ENCODE assay signal across 8 cellular contexts in genomic region chr15:47961401-47962090, GRCh38.
DNase-seq lines count a peak whose midpoint lies in the region; ATAC-seq and TF ChIP-seq lines count a peak whose summit lies in the region.
"Had no signal": no experiment of that assay in that cellular context is flagged by ENCODE, and none has a peak within 500 bp of the region (broad histone marks: within the 10 kb centered on the region; RNA-seq: fewer than 3 reads in every experiment).

No MANE protein-coding gene starts in this region.

- intact Hi-C loops in Caco-2 (cut with micrococcal nuclease; ENCODE audit: unreplicated experiment), result no loop called here

- H3K27ac Mint-ChIP-seq in immature natural killer cell (peak overlapping the region in 1 of 6 donors; percentile 46), Caco-2 (ENCODE audit: unreplicated experiment) (no peak overlapping the region)

- H3K4me3 ChIP-seq in Caco-2 (ENCODE audit: low read depth, low read length), result no peak overlapping the region

- H3K27me3 Mint-ChIP-seq in immature natural killer cell (ENCODE audit: low read depth in 3 of 3), result peaks cover 0 to 6% (median 5%) of the 10 kb centered on the region in 3 donors
- peaks cover 14% of the 10 kb centered on the region for H3K27me3 Mint-ChIP-seq in Caco-2 (ENCODE audit: insufficient read depth, unreplicated experiment)

- peak; percentile 1 for DNase-seq in KBM-7
- DNase-seq in immature natural killer cell, result peak in 1 of 3 donors; percentile 2
- DNase-seq in Caco-2, result no peak
- no peak for DNase-seq in NCI-H2029 (lab: John Stamatoyannopoulos, UW)
- DNase-seq in NCI-H187 treated with DMSO at 0.1 percent for 48 hours (lab: John Stamatoyannopoulos, UW), result no peak
- DNase-seq: SW 1271 had no signal

- no peaks in the 10 kb centered on the region for H3K4me1 ChIP-seq in Caco-2

- TF ChIP-seq CTCF in Caco-2 (IDR thresholded peaks at IDR 0.05; ENCODE audit: insufficient read depth in 1 of 2, low read depth in 1 of 2, low read length in 1 of 2, severe bottlenecking in 1 of 2, unreplicated experiment in 1 of 2), result no peak

- H3K4me1 Mint-ChIP-seq in immature natural killer cell, result peaks cover 6 to 14% of the 10 kb centered on the region in 2 donors
- H3K4me1 Mint-ChIP-seq in Caco-2 (ENCODE audit: low read depth, unreplicated experiment), result no peaks in the 10 kb centered on the region

- CTCF ChIA-PET in Caco-2 (lab: Charles Lee), result interaction anchor here (1.0 kb wide), 1 partner anchor 13 kb away, joined by 3 read pairs; no protein-coding TSS in a partner anchor

- H3K9me3 ChIP-seq in Caco-2, result no peaks in the 10 kb centered on the region

- H3K36me3 ChIP-seq in Caco-2 (ENCODE audit: control insufficient read depth, insufficient read depth, low read length), result no peaks in the 10 kb centered on the region

- peak overlapping the region in 4 of 5 donors; percentile 26 to 70 (median 46) for H3K4me3 Mint-ChIP-seq in immature natural killer cell
- no peak overlapping the region for H3K4me3 Mint-ChIP-seq in Caco-2 (ENCODE audit: unreplicated experiment)

- H3K36me3 Mint-ChIP-seq in immature natural killer cell, result no peaks in the 10 kb centered on the region
- H3K36me3 Mint-ChIP-seq in Caco-2 (ENCODE audit: insufficient read depth, unreplicated experiment), result no peaks in the 10 kb centered on the region

- ATAC-seq in GM19025 (IDR thresholded peaks at IDR 0.05; ENCODE audit: low read depth, unreplicated experiment) (peak; percentile 84), HG02571 (IDR thresholded peaks at IDR 0.05; ENCODE audit: unreplicated experiment) (peak; percentile 91)

- no TSS peak for BruUV-seq in Caco-2 (replicated peaks; lab: Mats Ljungman, UMichigan)

- POLR2A ChIA-PET in Caco-2 (lab: Charles Lee), result no interaction called here

- peaks cover 0 to 8% (median under 1%) of the 10 kb centered on the region in 6 donors for H3K9me3 Mint-ChIP-seq in immature natural killer cell
- no peaks in the 10 kb centered on the region for H3K9me3 Mint-ChIP-seq in Caco-2 (ENCODE audit: unreplicated experiment)

- no peaks in the 10 kb centered on the region for H3K27me3 ChIP-seq in Caco-2 (replicated peaks; ENCODE audit: control insufficient read depth, insufficient read depth, low read length)

- in situ Hi-C loops in KBM-7 (cut with MboI; ENCODE audit: low pct_unique_long_range_greater_than_20kb, low sequenced_read_pairs), result no loop called here
